27 cellular contexts compared by ENCODE assay signal in genomic region chr5:39631948-39632347, GRCh38.
"Had no signal": no experiment of that assay in that cellular context is flagged by ENCODE, and none has a peak within 500 bp of the region (broad histone marks: within the 10 kb centered on the region; RNA-seq: fewer than 3 reads in every experiment).

No MANE protein-coding gene starts in this region.

- H3K27me3 ChIP-seq: ascending aorta, brain microvascular endothelial cell, cardiac muscle cell, MG63, Peyer's patch, SJCRH30 had no signal

- H3K9me3 ChIP-seq: ascending aorta, MG63, Peyer's patch, SJCRH30, SK-N-SH had no signal

- H3K4me3 ChIP-seq: ascending aorta, cardiac muscle cell, MG63, Peyer's patch, SJCRH30 had no signal

- H3K4me1 ChIP-seq: ascending aorta, Peyer's patch, SJCRH30 had no signal

- H3K36me3 ChIP-seq: ascending aorta, brain microvascular endothelial cell, cardiac muscle cell, MG63, Peyer's patch, SJCRH30 had no signal

- H3K27ac ChIP-seq: ascending aorta, brain microvascular endothelial cell, cardiac muscle cell, Peyer's patch, RWPE1, SJCRH30 had no signal

- H3K9ac ChIP-seq: SK-N-SH had no signal

- ATAC-seq: activated CD8-positive, alpha-beta memory T cell treated with anti-CD3 and anti-CD28 coated beads, Interleukin-2, amount 10 ng/mL, durations not matched to agents 7 days and 5 days; WTC11 had no signal

- H3K4me2 ChIP-seq: SK-N-SH had no signal

- DNase-seq: activated CD4-positive, alpha-beta T cell treated with anti-CD3 and anti-CD28 coated beads, Interleukin-2, amount 10 ng/mL, durations not matched to agents 24 days and 14 days; activated CD4-positive, alpha-beta T cell treated with anti-CD3 and anti-CD28 coated beads, Interleukin-2, amount 50 U/mL, for 48 hours; activated CD4-positive, CD25-positive, alpha-beta regulatory T cell treated with anti-CD3 and anti-CD28 coated beads, Interleukin-2, amount 50 U/mL, for 72 hours; activated CD8-positive, alpha-beta memory T cell treated with anti-CD3 and anti-CD28 coated beads, Interleukin-2, amount 10 ng/mL, durations not matched to agents 7 days and 5 days; activated effector memory CD4-positive, alpha-beta T cell treated with Interleukin-2 at 50 U/mL for 16 hours; activated naive CD4-positive, alpha-beta T cell; activated T-cell treated with anti-CD3 and anti-CD28 coated beads, Interleukin-2, amount 50 U/mL, for 24 hours; amniotic stem cell; brain microvascular endothelial cell; MG63; MV-4-11; NCI-H1092 treated with DMSO at 0.1 percent for 48 hours; NCI-H1417 treated with DMSO at 0.1 percent for 48 hours; NCI-H1694; NCI-H2029; NCI-H2107; NCI-H345; NCI-H510A; NCI-H69; Peyer's patch; Right ventricle myocardium superior; SJCRH30; SK-N-SH had no signal
